In genomic region chr19:34154401-34154800, GRCh38 we compare ENCODE assay signal across 26 cellular contexts.
"Had no signal": no experiment of that assay in that cellular context is flagged by ENCODE, and none has a peak within 500 bp of the region (broad histone marks: within the 10 kb centered on the region; RNA-seq: fewer than 3 reads in every experiment).

No MANE protein-coding gene starts in this region.

- FAIRE-seq: colon, endometrium, islet of Langerhans had no signal

- ATAC-seq: effector memory CD8-positive, alpha-beta T cell; esophagus mucosa; gastrocnemius medialis; heart right ventricle; left cardiac atrium; left lung; left ventricle myocardium superior; lower lobe of right lung; mucosa of descending colon had no signal

- H3K4me1 ChIP-seq: esophagus squamous epithelium, gastrocnemius medialis, heart right ventricle, left lung, lower lobe of right lung had no signal

- H3K27me3 ChIP-seq: esophagus squamous epithelium, gastrocnemius medialis, left lung had no signal

- H3K4me3 ChIP-seq: coronary artery, esophagus squamous epithelium, gastrocnemius medialis, heart right ventricle, left lung, lower lobe of right lung, mucosa of descending colon had no signal

- DNase-seq: dermis blood vessel endothelial cell; effector CD8-positive, alpha-beta T cell; effector memory CD8-positive, alpha-beta T cell; endodermal cell; erythroblast; esophagus squamous epithelium; foreskin fibroblast; foreskin melanocyte; gastrocnemius medialis; glutamatergic neuron; head of caudate nucleus; heart right ventricle; hippocampal formation; left cardiac atrium; left lung; left ventricle myocardium superior; lower lobe of right lung; mesenchymal stem cell; mucosa of descending colon; naive B cell had no signal

- H3K36me3 ChIP-seq: esophagus squamous epithelium, gastrocnemius medialis, heart right ventricle, left lung, lower lobe of right lung had no signal

- H3K27ac ChIP-seq: coronary artery, epithelial cell of prostate, esophagus squamous epithelium, gastrocnemius medialis, heart right ventricle, left lung, lower lobe of right lung had no signal

- H3K9me3 ChIP-seq: esophagus squamous epithelium, gastrocnemius medialis, heart right ventricle, left lung, lower lobe of right lung, mucosa of descending colon had no signal
